In genomic region chr21:35189077-35189863, GRCh38 we compare ENCODE assay signal across 8 cellular contexts.
DNase-seq lines count a peak whose midpoint lies in the region; ATAC-seq, FAIRE-seq and TF ChIP-seq lines count a peak whose summit lies in the region.

No MANE protein-coding gene starts in this region.

- no peaks in the 10 kb centered on the region for H3F3A ChIP-seq in Loucy (ENCODE audit: low read depth)

- CTCF ChIA-PET in Caco-2 (lab: Charles Lee): no interaction called here

- FAIRE-seq in D721Med (lab: Jason Lieb, UNC): no peak

- TF ChIP-seq CTCF in GM13976 (IDR thresholded peaks at IDR 0.05; ENCODE audit: borderline replicate concordance, control extremely low read depth, extremely low read depth, insufficient read depth, missing control alignments) (no peak), Loucy (conservative IDR thresholded peaks at IDR 0.05; ENCODE audit: low read length) (no peak), Caco-2 (IDR thresholded peaks at IDR 0.05; ENCODE audit: insufficient read depth in 1 of 2, low read depth in 1 of 2, low read length in 1 of 2, severe bottlenecking in 1 of 2, unreplicated experiment in 1 of 2) (no peak), D721Med (IDR thresholded peaks at IDR 0.05; ENCODE audit: insufficient read depth, missing control alignments) (no peak)

- H3K9ac ChIP-seq in Loucy (ENCODE audit: low read depth, low read length, poor library complexity, severe bottlenecking): no peak overlapping the region

- BruUV-seq in Caco-2 (replicated peaks; lab: Mats Ljungman, UMichigan): no TSS peak

- H3K36me3 Mint-ChIP-seq in Caco-2 (ENCODE audit: insufficient read depth, unreplicated experiment): no peaks in the 10 kb centered on the region

- H3K9me3 Mint-ChIP-seq in Caco-2 (ENCODE audit: unreplicated experiment): peaks cover 6% of the 10 kb centered on the region

- no peaks in the 10 kb centered on the region for H3K36me3 ChIP-seq in Loucy (ENCODE audit: insufficient read depth, low read length)
- no peaks in the 10 kb centered on the region for H3K36me3 ChIP-seq in Caco-2 (ENCODE audit: control insufficient read depth, insufficient read depth, low read length)

- POLR2A ChIA-PET in Caco-2 (lab: Charles Lee): no interaction called here

- peak overlapping the region; percentile 59 for H3K4me2 ChIP-seq in Loucy (ENCODE audit: low read depth, low read length, poor library complexity, severe bottlenecking)

- H3K4me1 Mint-ChIP-seq in Caco-2 (ENCODE audit: low read depth, unreplicated experiment): no peaks in the 10 kb centered on the region

- H4K20me1 ChIP-seq in Loucy (ENCODE audit: insufficient read depth, low read length, poor library complexity, severe bottlenecking): no peaks in the 10 kb centered on the region

- no peak overlapping the region for H2AFZ ChIP-seq in Loucy (ENCODE audit: low read length)

- peak; percentile 86 for ATAC-seq in GM21717 (IDR thresholded peaks at IDR 0.05; ENCODE audit: unreplicated experiment)

- no peaks in the 10 kb centered on the region for H3K9me2 ChIP-seq in Loucy (replicated peaks; ENCODE audit: low read depth, low read length)

- intact Hi-C loops in Caco-2 (cut with micrococcal nuclease; ENCODE audit: unreplicated experiment): no loop called here

- H3K27me3 ChIP-seq in Loucy (ENCODE audit: insufficient read depth, low read length, poor library complexity, severe bottlenecking): no peaks in the 10 kb centered on the region
- H3K27me3 ChIP-seq in Caco-2 (replicated peaks; ENCODE audit: control insufficient read depth, insufficient read depth, low read length): no peaks in the 10 kb centered on the region

- in situ Hi-C loops in GM13976 (cut with MboI; ENCODE audit: low sequenced_read_pairs, unreplicated experiment): no loop called here

- H3K4me1 ChIP-seq in Loucy (ENCODE audit: insufficient read depth, low read length, poor library complexity, severe bottlenecking): peaks cover 7% of the 10 kb centered on the region
- H3K4me1 ChIP-seq in Caco-2: peaks cover 8% of the 10 kb centered on the region; the same call in 1 of the 2 replicates

- no peak overlapping the region for H3K27ac Mint-ChIP-seq in Caco-2 (ENCODE audit: unreplicated experiment)

- no peaks in the 10 kb centered on the region for H3K79me2 ChIP-seq in Loucy (ENCODE audit: insufficient read depth, low read length)

- no peaks in the 10 kb centered on the region for H3K9me3 ChIP-seq in Loucy (ENCODE audit: insufficient read depth, low read depth, low read length)
- no peaks in the 10 kb centered on the region for H3K9me3 ChIP-seq in Caco-2

- DNase-seq in GM13976 (ENCODE audit: low spot score): peak; percentile 50
- DNase-seq in myocyte (ENCODE audit: low read depth): peak; percentile 73
- no peak for DNase-seq in Caco-2
- DNase-seq in stimulated activated CD8-positive, alpha-beta memory T cell treated with anti-CD3 and anti-CD28 coated beads, Interleukin-4, amount 100 ng/mL, for 48 hours: no peak
- no peak for DNase-seq in D721Med (ENCODE audit: insufficient read length, low spot score)
- DNase-seq in retina: no peak

- H3K27me3 Mint-ChIP-seq in Caco-2 (ENCODE audit: insufficient read depth, unreplicated experiment): peaks cover 2% of the 10 kb centered on the region

- no peak overlapping the region for H3K4me3 Mint-ChIP-seq in Caco-2 (ENCODE audit: unreplicated experiment)

- H3K4me3 ChIP-seq in Loucy (ENCODE audit: low read length, poor library complexity, severe bottlenecking) (no peak overlapping the region), Caco-2 (ENCODE audit: low read depth, low read length) (no peak overlapping the region)

Comparison
In these comparisons a context has a peak if more than half of its experiments do, and no peak if none do; other contexts are left out.
1. DNase-seq: peak in GM13976 (single experiment) and myocyte (single experiment); none in Caco-2 (0 of 2), stimulated activated CD8-positive, alpha-beta memory T cell treated with anti-CD3 and anti-CD28 coated beads, Interleukin-4, amount 100 ng/mL, for 48 hours (single experiment), D721Med (single experiment) and retina (single experiment).